ENCODE assay signal across 14 cellular contexts in the genomic region with DNA sequence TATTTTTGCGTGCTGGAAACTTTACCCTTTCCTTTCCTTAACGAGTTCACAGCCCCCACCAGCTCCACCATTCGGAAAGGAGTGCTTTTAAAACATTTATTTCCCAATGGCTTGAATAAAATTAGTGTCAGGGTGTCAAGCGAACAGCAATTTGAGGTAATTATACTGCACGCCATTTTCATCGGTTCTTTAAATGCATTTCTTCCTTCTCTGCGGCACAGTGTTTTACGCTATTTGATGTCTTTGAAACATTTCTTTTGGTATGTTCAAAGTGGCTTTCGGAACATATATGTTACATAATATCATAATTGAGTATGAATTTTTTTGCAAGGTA. TPM values are rescaled to one million over a fixed set of nuclear protein-coding genes. Genes with fewer than 3 reads are reported as not detected.
DNase-seq lines count a peak whose midpoint lies in the region; TF ChIP-seq lines count a peak whose summit lies in the region.
"Had no signal": no experiment of that assay in that cellular context is flagged by ENCODE, and none has a peak within 500 bp of the region (broad histone marks: within the 10 kb centered on the region; RNA-seq: fewer than 3 reads in every experiment).

No MANE protein-coding gene starts in this region.

- in situ Hi-C loops in astrocyte of the cerebellum (cut with HindIII; ENCODE audit: low sequenced_read_pairs), result no loop called here

- TF ChIP-seq POLR2A in prostate gland (IDR thresholded peaks at IDR 0.05), result no peak

- H3K27ac ChIP-seq in HUES48 (ENCODE audit: low read depth, low read length), result no peak overlapping the region
- H3K27ac ChIP-seq in prostate gland, result no peak overlapping the region

- H3K9ac ChIP-seq in HUES48 (ENCODE audit: low read depth, low read length) (no peak overlapping the region), iPS-15b (ENCODE audit: low read depth, low read length) (no peak overlapping the region)

- intact Hi-C loops in prostate gland (cut with DNase I), result no loop called here

- DNase-seq in astrocyte of the cerebellum (ENCODE audit: low read depth) (no peak), retinal pigment epithelial cell (ENCODE audit: low read depth) (no peak), RKO (ENCODE audit: low spot score) (no peak), DMS79 (lab: John Stamatoyannopoulos, UW) (no peak), prostate gland (ENCODE audit: low spot score) (no peak), cortex of kidney (lab: John Stamatoyannopoulos, UW) (no peak)
- DNase-seq: effector memory CD4-positive, alpha-beta T cell; stimulated activated CD4-positive, alpha-beta T cell treated with anti-CD3 and anti-CD28 coated beads, Interleukin-12 subunit alpha, Interleukin-12 subunit beta, amount 100 ng/mL, for 4 hours had no signal

- TF ChIP-seq CTCF in astrocyte of the cerebellum (IDR thresholded peaks at IDR 0.05; ENCODE audit: low read depth, low read length, missing control alignments) (no peak), retinal pigment epithelial cell (conservative IDR thresholded peaks at IDR 0.05; ENCODE audit: low read depth, low read length) (no peak), prostate gland (IDR thresholded peaks at IDR 0.05) (no peak)

- H3K9me3 ChIP-seq in HUES48 (ENCODE audit: control insufficient read depth, insufficient read depth, low read length) (no peaks in the 10 kb centered on the region), iPS-15b (ENCODE audit: control insufficient read depth, insufficient read depth, low read length) (no peaks in the 10 kb centered on the region), prostate gland (no peaks in the 10 kb centered on the region)

- H3K27me3 ChIP-seq in HUES48 (ENCODE audit: control insufficient read depth, insufficient read depth, low read length), result peaks cover 75% of the 10 kb centered on the region
- H3K27me3 ChIP-seq in iPS-15b (ENCODE audit: control insufficient read depth, insufficient read depth, low read length), result peaks cover 72% of the 10 kb centered on the region
- H3K27me3 ChIP-seq in prostate gland (replicated peaks; ENCODE audit: insufficient read depth), result peaks cover 14% of the 10 kb centered on the region

- H3K4me1 ChIP-seq in HUES48 (ENCODE audit: control insufficient read depth, insufficient read depth, low read length), result peaks cover 39% of the 10 kb centered on the region
- H3K4me1 ChIP-seq in iPS-15b (ENCODE audit: control insufficient read depth, insufficient read depth, low read length), result peaks cover 8% of the 10 kb centered on the region
- H3K4me1 ChIP-seq in prostate gland (replicated peaks), result no peaks in the 10 kb centered on the region

- peak overlapping the region; percentile 71 for H3K4me3 ChIP-seq in HUES48 (ENCODE audit: low read depth, low read length)
- H3K4me3 ChIP-seq in astrocyte of the cerebellum (ENCODE audit: low read depth, low read length), result peak overlapping the region; percentile 51
- H3K4me3 ChIP-seq in iPS-15b (ENCODE audit: low read depth, low read length), result peak overlapping the region; percentile 65
- H3K4me3 ChIP-seq in retinal pigment epithelial cell (ENCODE audit: low read length), result peak overlapping the region; percentile 55
- H3K4me3 ChIP-seq in prostate gland, result no peak overlapping the region
- H3K4me3 ChIP-seq: K562 had no signal

- WGBS in prostate gland, result 6% methylated on average over 9 of the region's 9 CpGs

- no peaks in the 10 kb centered on the region for H3K36me3 ChIP-seq in HUES48 (ENCODE audit: control insufficient read depth, insufficient read depth, low read length)
- no peaks in the 10 kb centered on the region for H3K36me3 ChIP-seq in iPS-15b (ENCODE audit: control insufficient read depth, insufficient read depth, low read length)
- no peaks in the 10 kb centered on the region for H3K36me3 ChIP-seq in prostate gland

RNA-seq across cellular contexts. Expression of a gene that starts 0.3 kb away (rescaled TPM):
- not detected for total RNA-seq in prostate gland
- total RNA-seq: activated CD4-positive, alpha-beta memory T cell treated with anti-CD3 and anti-CD28 coated beads, Interleukin-2, amount 10 ng/mL, durations not matched to agents 7 days and 5 days; CD4-positive, alpha-beta memory T cell; H4; K562 had no signal

Comparison
In these comparisons a context has a peak if more than half of its experiments do, and no peak if none do; other contexts are left out.
1. H3K4me3 ChIP-seq: peak in HUES48 (single experiment), astrocyte of the cerebellum (single experiment), iPS-15b (single experiment) and retinal pigment epithelial cell (single experiment); none in prostate gland (0 of 2).